In genomic region chr2:54657664-54658083, GRCh38 we compare ENCODE assay signal across 8 cellular contexts.
A peak's percentile ranks its signal among the peaks of the same experiment; 100 is the strongest.
DNase-seq lines count a peak whose midpoint lies in the region; ATAC-seq and TF ChIP-seq lines count a peak whose summit lies in the region.

No MANE protein-coding gene starts in this region.

- H3K27ac Mint-ChIP-seq in activated CD8-positive, alpha-beta T cell treated with anti-CD3 and anti-CD28 coated beads, Interleukin-2, amount 10 ng/mL, durations not matched to agents 7 days and 5 days, result peak overlapping the region; percentile 51

- peak; percentile 29 for DNase-seq in AG08395 (ENCODE audit: low spot score)
- peak; percentile 15 for DNase-seq in MV-4-11 (lab: John Stamatoyannopoulos, UW)
- DNase-seq in activated CD8-positive, alpha-beta T cell treated with anti-CD3 and anti-CD28 coated beads, Interleukin-2, amount 10 ng/mL, durations not matched to agents 7 days and 5 days, result peak; percentile 43
- DNase-seq in foreskin keratinocyte, result no peak
- DNase-seq in psoas muscle, result peak; percentile 61 to 72

- intact Hi-C loops in psoas muscle (cut with DNase I), result loop anchor here in 1 of 2 donors (5.0 kb wide), 3 partner anchors 45 to 355 kb away; no protein-coding TSS in a partner anchor

- H3K9me3 Mint-ChIP-seq in activated CD8-positive, alpha-beta T cell treated with anti-CD3 and anti-CD28 coated beads, Interleukin-2, amount 10 ng/mL, durations not matched to agents 7 days and 5 days (ENCODE audit: insufficient read depth), result no peaks in the 10 kb centered on the region

- POLR2A ChIA-PET in activated CD8-positive, alpha-beta T cell treated with anti-CD3 and anti-CD28 coated beads, Interleukin-2, amount 10 ng/mL, durations not matched to agents 7 days and 5 days (lab: Charles Lee), result interaction anchor here (1.3 kb wide), 1 partner anchor 19 kb away, joined by 3 read pairs; no protein-coding TSS in a partner anchor

- peaks cover 21% of the 10 kb centered on the region for H3K4me1 Mint-ChIP-seq in activated CD8-positive, alpha-beta T cell treated with anti-CD3 and anti-CD28 coated beads, Interleukin-2, amount 10 ng/mL, durations not matched to agents 7 days and 5 days (ENCODE audit: low read depth)

- 75 to 77% (median 75%) methylated on average over 12 of the region's 12 CpGs for WGBS in psoas muscle, 3 donors

- peaks cover 86% of the 10 kb centered on the region for H3K36me3 Mint-ChIP-seq in activated CD8-positive, alpha-beta T cell treated with anti-CD3 and anti-CD28 coated beads, Interleukin-2, amount 10 ng/mL, durations not matched to agents 7 days and 5 days (ENCODE audit: low read depth)

- no peaks in the 10 kb centered on the region for H3K9me3 ChIP-seq in psoas muscle

- CTCF ChIA-PET in activated CD8-positive, alpha-beta T cell treated with anti-CD3 and anti-CD28 coated beads, Interleukin-2, amount 10 ng/mL, durations not matched to agents 7 days and 5 days (lab: Charles Lee), result interaction anchor here (0.5 to 4.4 kb wide), 9 partner anchors 8 to 181 kb away, joined by 3 to 51 read pairs (median 7); no protein-coding TSS in a partner anchor

- H3K27ac ChIP-seq in foreskin keratinocyte (no peak overlapping the region), psoas muscle (no peak overlapping the region)

- TF ChIP-seq CTCF in GM12872 (IDR thresholded peaks at IDR 0.05; ENCODE audit: insufficient read depth, low read depth, low read length) (peak; percentile 72), foreskin keratinocyte (conservative IDR thresholded peaks at IDR 0.05) (peak; percentile 66), psoas muscle (IDR thresholded peaks at IDR 0.05) (peak; percentile 60)

- H3K36me3 ChIP-seq in psoas muscle (ENCODE audit: insufficient read depth in 1 of 2, low read depth in 1 of 2), result peaks cover 8 to 100% of the 10 kb centered on the region in 2 donors

- H3K27me3 ChIP-seq in foreskin keratinocyte (no peaks in the 10 kb centered on the region), psoas muscle (ENCODE audit: insufficient read depth in 3 of 3, low read length in 2 of 3) (no peaks in the 10 kb centered on the region)

- H3K27me3 Mint-ChIP-seq in activated CD8-positive, alpha-beta T cell treated with anti-CD3 and anti-CD28 coated beads, Interleukin-2, amount 10 ng/mL, durations not matched to agents 7 days and 5 days (ENCODE audit: low read depth), result no peaks in the 10 kb centered on the region

- H3K4me3 ChIP-seq in psoas muscle, result no peak overlapping the region

- no peak for ATAC-seq in activated CD8-positive, alpha-beta T cell treated with anti-CD3 and anti-CD28 coated beads, Interleukin-2, amount 10 ng/mL, durations not matched to agents 7 days and 5 days
- ATAC-seq in foreskin keratinocyte (peak; percentile 67), psoas muscle (peak; percentile 82 to 92 (median 88)), GM19023 (IDR thresholded peaks at IDR 0.05; ENCODE audit: unreplicated experiment) (no peak), GM18511 (IDR thresholded peaks at IDR 0.05; ENCODE audit: unreplicated experiment) (no peak)

- H3K4me1 ChIP-seq in foreskin keratinocyte (no peaks in the 10 kb centered on the region), psoas muscle (no peaks in the 10 kb centered on the region)

- H3K4me3 Mint-ChIP-seq in activated CD8-positive, alpha-beta T cell treated with anti-CD3 and anti-CD28 coated beads, Interleukin-2, amount 10 ng/mL, durations not matched to agents 7 days and 5 days, result no peak overlapping the region

Comparison
In these comparisons a context has a peak if more than half of its experiments do, and no peak if none do; other contexts are left out.
1. DNase-seq: peak in AG08395 (single experiment), MV-4-11 (single experiment), activated CD8-positive, alpha-beta T cell treated with anti-CD3 and anti-CD28 coated beads, Interleukin-2, amount 10 ng/mL, durations not matched to agents 7 days and 5 days (single experiment) and psoas muscle (2 of 2); none in foreskin keratinocyte (0 of 2).
2. ATAC-seq: peak in foreskin keratinocyte (single experiment) and psoas muscle (4 of 4); none in activated CD8-positive, alpha-beta T cell treated with anti-CD3 and anti-CD28 coated beads, Interleukin-2, amount 10 ng/mL, durations not matched to agents 7 days and 5 days (single experiment), GM19023 (single experiment) and GM18511 (single experiment).
3. Peak in every context shown above with its lines, with median percentiles within 50 percentile points of each other: CTCF ChIP-seq.